Comparison of ENCODE assay signal across 17 cellular contexts in genomic region chr13:42681394-42681793, GRCh38.
DNase-seq lines count a peak whose midpoint lies in the region; ATAC-seq and TF ChIP-seq lines count a peak whose summit lies in the region.
"Had no signal": no experiment of that assay in that cellular context is flagged by ENCODE, and none has a peak within 500 bp of the region (broad histone marks: within the 10 kb centered on the region; RNA-seq: fewer than 3 reads in every experiment).

No MANE protein-coding gene starts in this region.

- H3K27ac Mint-ChIP-seq in GM23338, result no peak overlapping the region
- H3K27ac Mint-ChIP-seq: CD4-positive, alpha-beta T cell had no signal

- no peak overlapping the region for H3K4me3 Mint-ChIP-seq in GM23338
- H3K4me3 Mint-ChIP-seq: CD4-positive, alpha-beta T cell had no signal

- peaks cover 10% of the 10 kb centered on the region; the same call in 1 of the 2 replicates for H3K4me1 ChIP-seq in GM23338 (ENCODE audit: insufficient read depth)
- H3K4me1 ChIP-seq: Caco-2 had no signal

- DNase-seq in GM23338 (ENCODE audit: low spot score) (no peak), NCI-H1694 treated with DMSO at 0.1 percent for 48 hours (lab: John Stamatoyannopoulos, UW) (peak; percentile 18), NCI-H69 (lab: John Stamatoyannopoulos, UW) (peak; percentile 71), superior temporal gyrus (ENCODE audit: extremely low spot score) (peak; percentile 34), HuH-7 (ENCODE audit: low spot score) (no peak)
- DNase-seq: ACHN; Caco-2; CD4-positive, alpha-beta T cell; DMS79 treated with DMSO at 0.1 percent for 48 hours; GF-D8; GM23248; HCEC 1CT; KG1 had no signal

- no peaks in the 10 kb centered on the region for H3K36me3 Mint-ChIP-seq in GM23338 (ENCODE audit: low read depth)

- H3K9me3 Mint-ChIP-seq in GM23338, result no peaks in the 10 kb centered on the region
- H3K9me3 Mint-ChIP-seq: CD4-positive, alpha-beta T cell had no signal

- H3K4me2 ChIP-seq in GM23338, result no peak overlapping the region

- H4K20me1 ChIP-seq in GM23338 (replicated peaks; ENCODE audit: insufficient read depth), result no peaks in the 10 kb centered on the region

- no peak overlapping the region for H3K27ac ChIP-seq in GM23338 (ENCODE audit: low read depth)
- H3K27ac ChIP-seq: C4-2B, GM23248 had no signal

- no peak for TF ChIP-seq CTCF in GM23338 (conservative IDR thresholded peaks at IDR 0.05; ENCODE audit: low read depth in 2 of 2)

- H3K27me3 Mint-ChIP-seq in GM23338 (ENCODE audit: insufficient read depth, low read depth, poor library complexity), result no peaks in the 10 kb centered on the region

- H3F3A ChIP-seq in GM23338 (replicated peaks; ENCODE audit: low read depth), result no peaks in the 10 kb centered on the region

- H3K27me3 ChIP-seq in GM23338 (ENCODE audit: insufficient read depth), result no peaks in the 10 kb centered on the region

- no peak overlapping the region for H3K4me3 ChIP-seq in GM23338
- H3K4me3 ChIP-seq: GM23248 had no signal

- 0 out of 2 replicates have a peak overlapping the region, but pooled peaks have one; percentile 44 for H2AFZ ChIP-seq in GM23338
- H2AFZ ChIP-seq: GM23248 had no signal

- H3K36me3 ChIP-seq in GM23338 (ENCODE audit: insufficient read depth), result no peaks in the 10 kb centered on the region

- H3K9me2 ChIP-seq in GM23338 (ENCODE audit: insufficient read depth), result 0 out of 2 replicates have a peak, but pooled peaks cover 7% of the 10 kb centered on the region

- ATAC-seq in GM23338, result no peak
- no peak for ATAC-seq in HG02623 (IDR thresholded peaks at IDR 0.05; ENCODE audit: unreplicated experiment)
- ATAC-seq in GM19328 (IDR thresholded peaks at IDR 0.05; ENCODE audit: unreplicated experiment), result no peak
- ATAC-seq: HepG2 had no signal

- no peaks in the 10 kb centered on the region for H3K79me2 ChIP-seq in GM23338 (replicated peaks; ENCODE audit: insufficient read depth)

- H3K4me1 Mint-ChIP-seq in GM23338, result peaks cover 18% of the 10 kb centered on the region

TF ChIP-seq in GM23338, 12 proteins besides CTCF, POLR2A, EP300 and RAD21:
- TF ChIP-seq STAT1 (IDR thresholded peaks at IDR 0.05; ENCODE audit: unreplicated experiment) (no peak), CREB1 (CRISPR knock-in tag; IDR thresholded peaks at IDR 0.05; ENCODE audit: low read depth) (no peak), EZH2 (IDR thresholded peaks at IDR 0.05; ENCODE audit: low read depth, unreplicated experiment) (no peak), NANOG (IDR thresholded peaks at IDR 0.05; ENCODE audit: borderline replicate concordance) (no peak), POLR2AphosphoS5 (IDR thresholded peaks at IDR 0.05; ENCODE audit: low read depth) (no peak), ZNF331 (CRISPR knock-in tag; IDR thresholded peaks at IDR 0.05; ENCODE audit: low read depth) (no peak), ZNF462 (CRISPR knock-in tag; IDR thresholded peaks at IDR 0.05) (no peak)

Comparison
In these comparisons a context has a peak if more than half of its experiments do, and no peak if none do; other contexts are left out.
1. DNase-seq: peak in NCI-H1694 treated with DMSO at 0.1 percent for 48 hours (single experiment), NCI-H69 (single experiment) and superior temporal gyrus (single experiment); none in GM23338 (single experiment) and HuH-7 (single experiment).